ENCODE assay signal across 11 cellular contexts in genomic region chr9:84367726-84368125, GRCh38. TPM values are rescaled to one million over a fixed set of nuclear protein-coding genes. Genes with fewer than 3 reads are reported as not detected.
DNase-seq lines count a peak whose midpoint lies in the region; TF ChIP-seq lines count a peak whose summit lies in the region.
"Not testable (repeated sequence)": the region's sequence is repeated elsewhere in the genome, so short reads cannot be mapped to it uniquely, and the experiment has no call there.
"Had no signal": no experiment of that assay in that cellular context is flagged by ENCODE, and none has a peak within 500 bp of the region (broad histone marks: within the 10 kb centered on the region; RNA-seq: fewer than 3 reads in every experiment).

No MANE protein-coding gene starts in this region.

- peak overlapping the region; percentile 72 to 86 (median 82) for H3K27ac Mint-ChIP-seq in immature natural killer cell
- peak overlapping the region; percentile 68 for H3K27ac Mint-ChIP-seq in mesothelial cell of epicardium

- H3K79me2 ChIP-seq in smooth muscle cell (ENCODE audit: low read depth) = not testable (repeated sequence)

- not testable (repeated sequence) for H3K27me3 ChIP-seq in smooth muscle cell (ENCODE audit: low read depth)

- TF ChIP-seq CTCF in fibroblast of villous mesenchyme (IDR thresholded peaks at IDR 0.05; ENCODE audit: insufficient read depth, low read depth, low read length); mesothelial cell of epicardium (IDR thresholded peaks at IDR 0.05; ENCODE audit: unreplicated experiment); smooth muscle cell (IDR thresholded peaks at IDR 0.05; ENCODE audit: borderline replicate concordance, insufficient read depth, poor library complexity, severe bottlenecking): not testable (repeated sequence)

- not testable (repeated sequence) for H2AFZ ChIP-seq in smooth muscle cell (ENCODE audit: low read depth)

- not testable (repeated sequence) for H3F3A ChIP-seq in smooth muscle cell (ENCODE audit: low read depth)

- 11% methylated on average over 10 of the region's 10 CpGs for WGBS in smooth muscle cell (ENCODE audit: low lambda C conversion rate)

- H4K20me1 ChIP-seq in smooth muscle cell (ENCODE audit: low read depth) = not testable (repeated sequence)

- not testable (repeated sequence) for H3K9me3 ChIP-seq in smooth muscle cell (replicated peaks; ENCODE audit: low read depth)

- H3K4me3 Mint-ChIP-seq in immature natural killer cell = peak overlapping the region in 3 of 5 donors; percentile 0 to 24 (median 8)
- not testable (repeated sequence) for H3K4me3 Mint-ChIP-seq in mesothelial cell of epicardium

- H3K4me1 Mint-ChIP-seq in immature natural killer cell = peaks cover 80% of the 10 kb centered on the region in 2 donors
- peaks cover 25% of the 10 kb centered on the region for H3K4me1 Mint-ChIP-seq in mesothelial cell of epicardium

- peaks cover 0 to 14% (median 5%) of the 10 kb centered on the region in 3 donors for H3K36me3 Mint-ChIP-seq in immature natural killer cell
- not testable (repeated sequence) for H3K36me3 Mint-ChIP-seq in mesothelial cell of epicardium

- H3K27ac ChIP-seq in smooth muscle cell (ENCODE audit: low read depth) = peak overlapping the region; percentile 17

- H3K4me2 ChIP-seq in smooth muscle cell = peak overlapping the region; percentile 59

- not testable (repeated sequence) for H3K27me3 Mint-ChIP-seq in immature natural killer cell (ENCODE audit: low read depth in 3 of 3); mesothelial cell of epicardium (ENCODE audit: low read depth)

- DNase-seq in ELF-1 (ENCODE audit: low read depth, low spot score) (peak; percentile 77), NCI-H82 (lab: John Stamatoyannopoulos, UW) (peak; percentile 43), RPMI7951 (ENCODE audit: low read depth) (peak; percentile 70), astrocyte of the hippocampus (ENCODE audit: low read depth, low spot score) (peak; percentile 47), fibroblast of villous mesenchyme (ENCODE audit: low read depth) (peak; percentile 96)
- not testable (repeated sequence) for DNase-seq in immature natural killer cell; mesothelial cell of epicardium (ENCODE audit: low spot score in 2 of 2, unreplicated experiment in 2 of 2); smooth muscle cell (lab: John Stamatoyannopoulos, UW; ENCODE audit: unreplicated experiment)

- H3K4me3 ChIP-seq in fibroblast of villous mesenchyme (ENCODE audit: low read depth, low read length); smooth muscle cell: not testable (repeated sequence)

- not testable (repeated sequence) for H3K4me1 ChIP-seq in smooth muscle cell (ENCODE audit: low read depth)

- not testable (repeated sequence) for H3K36me3 ChIP-seq in smooth muscle cell (ENCODE audit: low read depth)

- H3K9ac ChIP-seq in smooth muscle cell (ENCODE audit: low read depth) = not testable (repeated sequence)

- peaks cover 0 to 11% (median 4%) of the 10 kb centered on the region in 6 donors for H3K9me3 Mint-ChIP-seq in immature natural killer cell
- H3K9me3 Mint-ChIP-seq in mesothelial cell of epicardium = peaks cover 18% of the 10 kb centered on the region

RNA-seq across cellular contexts. Expression of gene SLC28A3, which starts 27.2 kb away (rescaled TPM):
- total RNA-seq in RPMI7951 (2014; rRNA removed; shearing (Covaris generic)) = under 0.01 TPM in 1 of 2 replicates, not detected in the other
- total RNA-seq in fibroblast of villous mesenchyme (0.32 and 0.43 TPM in 2 replicates), mesothelial cell of epicardium (0.72 to 0.89 TPM (median 0.84 TPM) in 3 replicates), smooth muscle cell (1.0 and 1.8 TPM in 2 replicates)
- polyA plus RNA-seq in immature natural killer cell (under 1 TPM in 1 of 3 donors, not detected in 2; 0.28 TPM), smooth muscle cell (0.11 TPM in 1 of 2 replicates, not detected in the other)
- total RNA-seq: CD4-positive, CD25-positive, alpha-beta regulatory T cell; G401 had no signal
- polyA plus RNA-seq: CD4-positive, CD25-positive, alpha-beta regulatory T cell; IgD-negative memory B cell had no signal
